In the genomic region with DNA sequence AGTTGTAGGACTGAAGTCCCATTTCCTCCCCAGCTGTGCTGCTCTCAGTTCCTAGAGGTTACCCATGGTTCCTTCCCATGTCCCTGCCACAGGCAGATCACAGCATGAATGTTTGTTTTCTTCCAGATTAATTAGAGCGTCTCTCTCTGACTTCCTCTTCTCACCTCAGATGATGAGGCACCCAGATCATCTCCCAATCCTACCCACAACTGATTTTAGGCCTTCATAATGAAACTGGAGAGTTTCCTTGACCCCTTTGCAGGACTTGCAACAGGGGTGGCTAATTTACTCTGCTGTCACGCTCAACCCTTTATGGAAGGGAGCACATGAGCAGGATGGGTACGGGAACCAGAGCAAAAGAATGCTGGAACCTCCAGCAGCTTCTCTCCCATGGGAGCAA, we compare ENCODE assay signal across 1 cellular context.
TF ChIP-seq lines count a peak whose summit lies in the region.

No MANE protein-coding gene starts in this region.

TF ChIP-seq in IMR-90, 13 proteins besides CTCF, POLR2A, EP300 and RAD21:
- TF ChIP-seq NFE2L2 (IDR thresholded peaks at IDR 0.05; ENCODE audit: low read depth, low read length) (no peak), CEBPB (IDR thresholded peaks at IDR 0.05; ENCODE audit: low read depth, low read length) (no peak), FOS (IDR thresholded peaks at IDR 0.05; ENCODE audit: low read depth, low read length) (no peak), RFX5 (IDR thresholded peaks at IDR 0.05; ENCODE audit: low read depth, low read length) (no peak), RCOR1 (IDR thresholded peaks at IDR 0.05; ENCODE audit: insufficient replicate concordance, low read length) (no peak), ELK1 (IDR thresholded peaks at IDR 0.05; ENCODE audit: borderline replicate concordance, low read depth, low read length) (no peak), MAZ (IDR thresholded peaks at IDR 0.05; ENCODE audit: borderline replicate concordance, low read depth, low read length) (no peak), MXI1 (IDR thresholded peaks at IDR 0.05; ENCODE audit: borderline replicate concordance, low read depth, low read length) (no peak), BHLHE40 (IDR thresholded peaks at IDR 0.05; ENCODE audit: low read depth, low read length) (no peak), CHD1 (IDR thresholded peaks at IDR 0.05; ENCODE audit: low read depth, low read length) (no peak), MAFK (IDR thresholded peaks at IDR 0.05; ENCODE audit: low read depth, low read length) (no peak), SMC3 (IDR thresholded peaks at IDR 0.05; ENCODE audit: low read depth, low read length) (no peak)
- TF ChIP-seq, protein P1, sequence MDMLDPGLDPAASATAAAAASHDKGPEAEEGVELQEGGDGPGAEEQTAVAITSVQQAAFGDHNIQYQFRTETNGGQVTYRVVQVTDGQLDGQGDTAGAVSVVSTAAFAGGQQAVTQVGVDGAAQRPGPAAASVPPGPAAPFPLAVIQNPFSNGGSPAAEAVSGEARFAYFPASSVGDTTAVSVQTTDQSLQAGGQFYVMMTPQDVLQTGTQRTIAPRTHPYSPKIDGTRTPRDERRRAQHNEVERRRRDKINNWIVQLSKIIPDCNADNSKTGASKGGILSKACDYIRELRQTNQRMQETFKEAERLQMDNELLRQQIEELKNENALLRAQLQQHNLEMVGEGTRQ (IDR thresholded peaks at IDR 0.05; ENCODE audit: low read depth, low read length), result no peak
